ENCODE assay signal across 8 cellular contexts in genomic region chr3:160565442-160566403, GRCh38. TPM values are rescaled to one million over a fixed set of nuclear protein-coding genes. Genes with fewer than 3 reads are reported as not detected.
A peak's percentile ranks its signal among the peaks of the same experiment; 100 is the strongest.
DNase-seq lines count a peak whose midpoint lies in the region; ATAC-seq and TF ChIP-seq lines count a peak whose summit lies in the region.

TSS of gene KPNA4 (minus strand) at chr3:160565571. CDS start at chr3:160565282, 289 bp downstream.

- TF ChIP-seq POLR2A in GM18951 (IDR thresholded peaks at IDR 0.05; ENCODE audit: extremely low read depth, insufficient read depth, insufficient read length) (peak; percentile 86), spleen (IDR thresholded peaks at IDR 0.05) (peak in 2 of 3 donors; percentile 33 to 63)

- intact Hi-C loops in activated B cell treated with CpG ODN at 0.5 μM for 24 hours (cut with micrococcal nuclease) (loop anchor here (1.0 to 10.0 kb wide), 12 partner anchors 38 to 1921 kb away; partner anchors contain the start of genes GFM1, IFT80, IL12A and MFSD1), spleen (cut with DNase I; ENCODE audit: low total_unique reads) (loop anchor here (10.0 kb wide), 1 partner anchor 189 kb away; the partner anchor contains the start of gene PPM1L)

- POLR2A ChIA-PET in activated B cell treated with CpG ODN at 0.5 μM for 24 hours (lab: Charles Lee) = interaction anchor here (0.6 to 3.2 kb wide), 7 partner anchors 23 to 190 kb away, joined by 3 to 15 read pairs (median 6); partner anchors contain the start of genes PPM1L and TRIM59

- H3K27ac ChIP-seq in caudate nucleus (ENCODE audit: low read depth, low read length) = peak within 1 kb of the TSS; percentile 96
- H3K27ac ChIP-seq in spleen = peak within 1 kb of the TSS; percentile 91 to 99 (median 99)

- 0 to 1% (median 0%) methylated on average over 63 to 71 of the region's 71 CpGs for WGBS in spleen, 5 donors

- CTCF ChIA-PET in activated B cell treated with CpG ODN at 0.5 μM for 24 hours (lab: Charles Lee) = no interaction called here

- no peaks in the 10 kb centered on the region for H3K9me3 Mint-ChIP-seq in activated B cell treated with CpG ODN at 0.5 μM for 24 hours
- no peaks in the 10 kb centered on the region for H3K9me3 Mint-ChIP-seq in immature natural killer cell

- H3K27me3 ChIP-seq in spleen (replicated peaks in 1 of 7) = no peaks in the 10 kb centered on the region

- DNase-seq in AG08395 (ENCODE audit: low spot score) (peak; percentile 98), NCI-H345 (lab: John Stamatoyannopoulos, UW) (peak; percentile 94), activated B cell treated with CpG ODN at 0.5 μM for 24 hours (peak; percentile 95), caudate nucleus (lab: John Stamatoyannopoulos, UW) (peak; percentile 74 to 99 (median 96)), immature natural killer cell (peak; percentile 96), spleen (peak; percentile 99)

- peak within 1 kb of the TSS; percentile 65 to 92 (median 74) for H3K4me3 ChIP-seq in spleen

- H3K36me3 Mint-ChIP-seq in activated B cell treated with CpG ODN at 0.5 μM for 24 hours (ENCODE audit: low read depth) (peaks cover 24% of the 10 kb centered on the region), immature natural killer cell (peaks cover 5 to 6% (median 5%) of the 10 kb centered on the region in 3 donors)

- peak within 1 kb of the TSS; percentile 95 for H3K4me3 Mint-ChIP-seq in activated B cell treated with CpG ODN at 0.5 μM for 24 hours
- peak within 1 kb of the TSS; percentile 93 to 98 (median 96) for H3K4me3 Mint-ChIP-seq in immature natural killer cell

- peaks cover 53% of the 10 kb centered on the region for H3K4me1 Mint-ChIP-seq in activated B cell treated with CpG ODN at 0.5 μM for 24 hours
- H3K4me1 Mint-ChIP-seq in immature natural killer cell = peaks cover 54 to 62% of the 10 kb centered on the region in 2 donors

- H3K27me3 Mint-ChIP-seq in activated B cell treated with CpG ODN at 0.5 μM for 24 hours (no peaks in the 10 kb centered on the region), immature natural killer cell (ENCODE audit: low read depth in 3 of 3) (peaks cover 4 to 10% (median 9%) of the 10 kb centered on the region in 3 donors)

- H3K27ac Mint-ChIP-seq in activated B cell treated with CpG ODN at 0.5 μM for 24 hours (peak within 1 kb of the TSS; percentile 94), immature natural killer cell (peak within 1 kb of the TSS; percentile 89 to 96 (median 94))

- H3K36me3 ChIP-seq in spleen = peaks cover 0 to 17% (median 2%) of the 10 kb centered on the region in 6 donors

- ATAC-seq in HG03196 (IDR thresholded peaks at IDR 0.05; ENCODE audit: unreplicated experiment) = peak; percentile 94
- peak; percentile 88 for ATAC-seq in activated B cell treated with CpG ODN at 0.5 μM for 24 hours (ENCODE audit: low read depth)

- in situ Hi-C loops in GM18951 (cut with MboI; ENCODE audit: low sequenced_read_pairs, unreplicated experiment) = no loop called here

- peaks cover 18 to 69% (median 50%) of the 10 kb centered on the region in 6 donors for H3K4me1 ChIP-seq in spleen

- peaks cover 0 to 12% (median 0%) of the 10 kb centered on the region in 8 donors for H3K9me3 ChIP-seq in spleen

- TF ChIP-seq CTCF in activated B cell treated with CpG ODN at 0.5 μM for 24 hours (IDR thresholded peaks at IDR 0.05) (no peak), spleen (IDR thresholded peaks at IDR 0.05 in 8 of 11, conservative IDR thresholded peaks at IDR 0.05 in 3 of 11) (no peak)

RNA-seq across cellular contexts. Expression of gene KPNA4, which starts in this region (rescaled TPM):
- total RNA-seq in activated B cell treated with CpG ODN at 0.5 μM for 24 hours (43.4 and 46.7 TPM in 2 replicates), spleen (10 to 100 TPM; 34.4 to 50.6 (median 43.9) TPM)
- polyA plus RNA-seq in immature natural killer cell (10 to 100 TPM; 10.5 to 12.0 (median 10.9) TPM), spleen (10 to 100 TPM in 2 of 3 donors, 1 to 10 TPM in 1; 8.3 to 12.6 (median 10.1) TPM)

Comparison
In these comparisons a context has a peak if more than half of its experiments do, and no peak if none do; other contexts are left out.
1. Peak in every context shown above with its lines: DNase-seq, ATAC-seq, H3K4me3 ChIP-seq and H3K27ac ChIP-seq.